In genomic region chr15:70032509-70032908, GRCh38 we compare ENCODE assay signal across 25 cellular contexts.
"Had no signal": no experiment of that assay in that cellular context is flagged by ENCODE, and none has a peak within 500 bp of the region (broad histone marks: within the 10 kb centered on the region; RNA-seq: fewer than 3 reads in every experiment).

No MANE protein-coding gene starts in this region.

- H3K27ac ChIP-seq: epithelial cell of prostate, esophagus squamous epithelium, hepatocyte, uterus had no signal

- H3K27ac Mint-ChIP-seq: activated CD4-positive, alpha-beta memory T cell treated with anti-CD3 and anti-CD28 coated beads, Interleukin-2, amount 10 ng/mL, durations not matched to agents 7 days and 5 days; activated CD4-positive, alpha-beta T cell treated with anti-CD3 and anti-CD28 coated beads, Interleukin-2, amount 10 ng/mL, durations not matched to agents 7 days and 5 days; activated naive CD4-positive, alpha-beta T cell treated with anti-CD3 and anti-CD28 coated beads for 36 hours; activated T-helper 2 cell treated with anti-CD3 and anti-CD28 coated beads, Interferon-gamma antibody, Interleukin-2, Interleukin-4, amounts not matched to agents 10 μg/mL and 5 μg/mL and 100 μg/mL, durations not matched to agents 14 hours and 24 hours and 36 hours; dendritic cell treated with granulocyte-macrophage colony-stimulating factor and Interleukin-4, amounts not matched to agents 40 ng/mL and 50 ng/mL, for 4 days; stimulated activated naive CD8-positive, alpha-beta T cell treated with anti-CD3 and anti-CD28 coated beads, Interleukin-15, Interleukin-2, amounts not matched to agents 100 ng/mL and 50 ng/mL, for 24 hours; T-helper 17 cell; type B pancreatic cell; WTC11 had no signal

- H3K4me3 Mint-ChIP-seq: activated CD4-positive, alpha-beta memory T cell treated with anti-CD3 and anti-CD28 coated beads, Interleukin-2, amount 10 ng/mL, durations not matched to agents 7 days and 5 days; activated CD4-positive, alpha-beta T cell treated with anti-CD3 and anti-CD28 coated beads, Interleukin-2, amount 10 ng/mL, durations not matched to agents 7 days and 5 days; activated naive CD4-positive, alpha-beta T cell treated with anti-CD3 and anti-CD28 coated beads for 36 hours; dendritic cell treated with granulocyte-macrophage colony-stimulating factor and Interleukin-4, amounts not matched to agents 40 ng/mL and 50 ng/mL, for 4 days; naive thymus-derived CD8-positive, alpha-beta T cell; neural crest cell; stimulated activated naive CD8-positive, alpha-beta T cell treated with anti-CD3 and anti-CD28 coated beads, Interleukin-15, Interleukin-2, amounts not matched to agents 100 ng/mL and 50 ng/mL, for 24 hours; T-helper 17 cell; WTC11 had no signal

- H3K9me3 ChIP-seq: esophagus squamous epithelium, uterus had no signal

- H3K4me3 ChIP-seq: esophagus squamous epithelium, hepatocyte, uterus had no signal

- DNase-seq: activated CD4-positive, alpha-beta memory T cell treated with anti-CD3 and anti-CD28 coated beads, Interleukin-2, amount 10 ng/mL, durations not matched to agents 7 days and 5 days; activated CD4-positive, alpha-beta T cell treated with anti-CD3 and anti-CD28 coated beads for 1 hour; activated CD4-positive, alpha-beta T cell treated with anti-CD3 and anti-CD28 coated beads, Interleukin-2, amount 10 ng/mL, durations not matched to agents 7 days and 5 days; activated naive CD4-positive, alpha-beta T cell treated with anti-CD3 and anti-CD28 coated beads for 36 hours; activated T-cell treated with anti-CD3 and anti-CD28 coated beads, Interleukin-2, amount 50 U/mL, for 48 hours; amygdala; central memory CD4-positive, alpha-beta T cell; esophagus squamous epithelium; foreskin melanocyte; left colon; naive thymus-derived CD8-positive, alpha-beta T cell; right cardiac atrium; stimulated activated CD4-positive, alpha-beta T cell treated with anti-CD3 and anti-CD28 coated beads, Interleukin-2, amount 100 ng/mL, for 48 hours; substantia nigra; T-helper 17 cell; T1000; uterus had no signal

- H3K27me3 Mint-ChIP-seq: activated CD4-positive, alpha-beta T cell treated with anti-CD3 and anti-CD28 coated beads, Interleukin-2, amount 10 ng/mL, durations not matched to agents 7 days and 5 days; T-helper 17 cell had no signal

- H3K36me3 Mint-ChIP-seq: type B pancreatic cell, WTC11 had no signal

- H2AFZ ChIP-seq: hepatocyte had no signal

- H3K4me1 Mint-ChIP-seq: activated CD4-positive, alpha-beta memory T cell treated with anti-CD3 and anti-CD28 coated beads, Interleukin-2, amount 10 ng/mL, durations not matched to agents 7 days and 5 days; activated CD4-positive, alpha-beta T cell treated with anti-CD3 and anti-CD28 coated beads, Interleukin-2, amount 10 ng/mL, durations not matched to agents 7 days and 5 days had no signal

- H3K4me2 ChIP-seq: hepatocyte had no signal

- H3K9me3 Mint-ChIP-seq: activated CD4-positive, alpha-beta memory T cell treated with anti-CD3 and anti-CD28 coated beads, Interleukin-2, amount 10 ng/mL, durations not matched to agents 7 days and 5 days; activated CD4-positive, alpha-beta T cell treated with anti-CD3 and anti-CD28 coated beads, Interleukin-2, amount 10 ng/mL, durations not matched to agents 7 days and 5 days; activated naive CD4-positive, alpha-beta T cell treated with anti-CD3 and anti-CD28 coated beads for 36 hours; activated T-helper 2 cell treated with anti-CD3 and anti-CD28 coated beads, Interferon-gamma antibody, Interleukin-2, Interleukin-4, amounts not matched to agents 10 μg/mL and 5 μg/mL and 100 μg/mL, durations not matched to agents 14 hours and 24 hours and 36 hours; dendritic cell treated with granulocyte-macrophage colony-stimulating factor and Interleukin-4, amounts not matched to agents 40 ng/mL and 50 ng/mL, for 4 days; naive thymus-derived CD8-positive, alpha-beta T cell; neural crest cell; stimulated activated naive CD8-positive, alpha-beta T cell treated with anti-CD3 and anti-CD28 coated beads, Interleukin-15, Interleukin-2, amounts not matched to agents 100 ng/mL and 50 ng/mL, for 24 hours; type B pancreatic cell; WTC11 had no signal

- H3K36me3 ChIP-seq: esophagus squamous epithelium, uterus had no signal

- H3K27me3 ChIP-seq: hepatocyte, uterus had no signal

- ATAC-seq: left colon; naive thymus-derived CD8-positive, alpha-beta T cell; right cardiac atrium; T-helper 17 cell; WTC11 had no signal
